ENCODE assay signal across 1 cellular context in the genomic region with DNA sequence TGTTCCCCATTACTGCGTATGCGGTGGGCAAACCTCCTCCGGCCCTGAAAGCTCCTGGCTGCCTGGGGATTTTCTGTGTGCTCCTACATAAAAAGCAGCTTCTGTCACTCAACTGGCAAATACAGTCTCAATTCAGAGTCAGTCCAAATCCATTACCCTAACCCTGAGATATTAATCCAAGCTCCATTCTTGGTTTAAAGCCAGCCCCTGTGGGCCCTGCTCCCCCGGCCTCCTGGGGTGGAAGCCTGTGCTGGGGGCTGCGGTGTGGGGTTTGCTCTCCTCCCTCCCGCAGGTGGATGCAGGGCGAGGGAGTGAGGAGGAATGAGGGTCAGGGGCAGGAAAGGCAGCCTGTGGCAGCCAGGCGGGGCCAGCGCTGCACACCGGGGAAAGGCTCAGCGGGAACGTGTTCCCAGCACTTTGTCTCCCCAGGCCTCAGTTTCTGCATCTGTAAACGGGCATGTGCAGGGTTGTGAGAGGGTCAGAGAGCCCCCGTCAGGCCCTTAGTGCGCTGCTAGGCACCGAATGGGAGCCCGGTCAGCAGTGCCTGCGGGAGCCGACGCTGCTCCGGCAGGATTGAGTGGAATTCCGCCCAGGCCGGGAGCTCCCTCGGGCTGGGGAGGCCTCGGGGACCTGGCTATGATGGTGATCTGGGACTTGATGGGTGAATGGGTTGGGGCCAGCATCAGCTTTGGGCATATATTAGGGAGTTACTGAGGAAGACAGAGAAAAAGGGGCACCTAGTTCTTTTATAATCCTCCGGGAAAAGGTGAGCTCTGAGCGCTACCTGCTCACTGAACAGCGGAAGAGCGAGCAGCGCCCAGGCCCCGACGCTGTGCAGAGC.
TF ChIP-seq lines count a peak whose summit lies in the region.

No MANE protein-coding gene starts in this region.

TF ChIP-seq in WTC11, 78 proteins besides CTCF, POLR2A, EP300 and RAD21:
- TF ChIP-seq JUN (CRISPR knock-in tag; IDR thresholded peaks at IDR 0.05) (no peak), NR2C2 (CRISPR knock-in tag; IDR thresholded peaks at IDR 0.05) (no peak), CREB1 (CRISPR knock-in tag; IDR thresholded peaks at IDR 0.05) (no peak), ZNF219 (CRISPR knock-in tag; IDR thresholded peaks at IDR 0.05; ENCODE audit: borderline replicate concordance) (no peak), NFYB (CRISPR knock-in tag; conservative IDR thresholded peaks at IDR 0.05; ENCODE audit: low read depth) (no peak), ZNF121 (CRISPR knock-in tag; IDR thresholded peaks at IDR 0.05) (no peak), MXD4 (CRISPR knock-in tag; IDR thresholded peaks at IDR 0.05; ENCODE audit: borderline replicate concordance) (no peak), NR1H2 (CRISPR knock-in tag; IDR thresholded peaks at IDR 0.05) (no peak), ZNF416 (CRISPR knock-in tag; IDR thresholded peaks at IDR 0.05) (no peak), MYBL2 (CRISPR knock-in tag; IDR thresholded peaks at IDR 0.05) (no peak), CBFB (CRISPR knock-in tag; IDR thresholded peaks at IDR 0.05; ENCODE audit: low read depth) (no peak), PRRX2 (CRISPR knock-in tag; IDR thresholded peaks at IDR 0.05) (no peak), RORB (CRISPR knock-in tag; IDR thresholded peaks at IDR 0.05) (no peak)
- TF ChIP-seq, protein P1, sequence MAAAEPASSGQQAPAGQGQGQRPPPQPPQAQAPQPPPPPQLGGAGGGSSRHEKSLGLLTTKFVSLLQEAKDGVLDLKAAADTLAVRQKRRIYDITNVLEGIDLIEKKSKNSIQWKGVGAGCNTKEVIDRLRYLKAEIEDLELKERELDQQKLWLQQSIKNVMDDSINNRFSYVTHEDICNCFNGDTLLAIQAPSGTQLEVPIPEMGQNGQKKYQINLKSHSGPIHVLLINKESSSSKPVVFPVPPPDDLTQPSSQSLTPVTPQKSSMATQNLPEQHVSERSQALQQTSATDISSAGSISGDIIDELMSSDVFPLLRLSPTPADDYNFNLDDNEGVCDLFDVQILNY (CRISPR knock-in tag; IDR thresholded peaks at IDR 0.05), result no peak
- TF ChIP-seq, protein P2, sequence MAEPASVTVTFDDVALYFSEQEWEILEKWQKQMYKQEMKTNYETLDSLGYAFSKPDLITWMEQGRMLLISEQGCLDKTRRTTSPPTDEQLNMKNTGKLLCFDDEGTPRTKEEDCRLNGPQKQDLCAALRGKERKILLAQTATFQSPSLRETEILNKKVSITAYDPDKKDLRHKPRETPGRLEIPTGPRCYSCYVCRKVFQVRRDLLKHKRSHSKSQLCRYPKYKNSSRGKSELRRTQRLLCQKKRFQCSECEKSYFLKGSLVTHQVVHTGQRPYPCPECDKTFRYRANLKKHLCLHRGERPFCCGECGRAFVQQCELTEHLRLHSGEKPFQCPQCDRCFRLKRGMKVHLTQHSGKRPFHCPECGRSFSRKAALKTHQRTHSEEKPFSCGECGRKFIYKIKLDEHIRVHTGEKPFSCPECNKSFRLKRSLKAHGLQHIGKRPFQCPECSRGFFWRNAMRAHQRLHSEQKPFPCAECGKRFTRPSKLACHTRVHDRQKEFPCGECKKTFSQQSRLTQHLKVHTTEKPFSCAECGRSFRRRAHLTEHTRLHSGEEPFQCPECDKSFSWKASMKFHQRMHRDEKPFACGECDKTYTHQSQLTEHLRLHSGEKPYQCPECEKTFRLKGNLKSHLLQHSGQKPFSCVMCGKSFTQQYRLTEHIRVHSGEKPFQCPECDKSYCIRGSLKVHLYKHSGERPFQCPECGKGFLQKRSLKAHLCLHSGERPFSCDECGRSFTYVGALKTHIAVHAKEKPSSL (CRISPR knock-in tag; conservative IDR thresholded peaks at IDR 0.05), result no peak
- TF ChIP-seq, protein P3, sequence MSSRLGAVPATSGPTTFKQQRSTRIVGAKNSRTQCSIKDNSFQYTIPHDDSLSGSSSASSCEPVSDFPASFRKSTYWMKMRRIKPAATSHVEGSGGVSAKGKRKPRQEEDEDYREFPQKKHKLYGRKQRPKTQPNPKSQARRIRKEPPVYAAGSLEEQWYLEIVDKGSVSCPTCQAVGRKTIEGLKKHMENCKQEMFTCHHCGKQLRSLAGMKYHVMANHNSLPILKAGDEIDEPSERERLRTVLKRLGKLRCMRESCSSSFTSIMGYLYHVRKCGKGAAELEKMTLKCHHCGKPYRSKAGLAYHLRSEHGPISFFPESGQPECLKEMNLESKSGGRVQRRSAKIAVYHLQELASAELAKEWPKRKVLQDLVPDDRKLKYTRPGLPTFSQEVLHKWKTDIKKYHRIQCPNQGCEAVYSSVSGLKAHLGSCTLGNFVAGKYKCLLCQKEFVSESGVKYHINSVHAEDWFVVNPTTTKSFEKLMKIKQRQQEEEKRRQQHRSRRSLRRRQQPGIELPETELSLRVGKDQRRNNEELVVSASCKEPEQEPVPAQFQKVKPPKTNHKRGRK (CRISPR knock-in tag; IDR thresholded peaks at IDR 0.05; ENCODE audit: borderline replicate concordance), result no peak
